ENCODE assay signal across 8 cellular contexts in genomic region chr5:107486489-107486888, GRCh38.
DNase-seq lines count a peak whose midpoint lies in the region; ATAC-seq and FAIRE-seq lines count a peak whose summit lies in the region.

No MANE protein-coding gene starts in this region.

- DNase-seq in SKM-1 treated with dmso at 0.1 percent for 144 hours (lab: John Stamatoyannopoulos, UW; ENCODE audit: unreplicated experiment) (peak; percentile 96), iris pigment epithelial cell (ENCODE audit: low read depth) (peak; percentile 92), NAMALWA (ENCODE audit: low spot score) (no peak), HTR-8/SVneo (ENCODE audit: insufficient read length, low spot score) (no peak), NCI-H510A treated with DMSO at 0.1 percent for 48 hours (lab: John Stamatoyannopoulos, UW) (no peak)

- FAIRE-seq in HTR-8/SVneo (lab: Jason Lieb, UNC), result no peak

- ATAC-seq in GM19025 (IDR thresholded peaks at IDR 0.05; ENCODE audit: low read depth, unreplicated experiment), result peak; percentile 55
- peak; percentile 80 for ATAC-seq in HG02973 (IDR thresholded peaks at IDR 0.05; ENCODE audit: unreplicated experiment)
- ATAC-seq in HG03135 (IDR thresholded peaks at IDR 0.05; ENCODE audit: unreplicated experiment), result no peak

Comparison
In these comparisons a context has a peak if more than half of its experiments do, and no peak if none do; other contexts are left out.
1. DNase-seq: peak in SKM-1 treated with dmso at 0.1 percent for 144 hours (single experiment) and iris pigment epithelial cell (single experiment); none in NAMALWA (single experiment), HTR-8/SVneo (single experiment) and NCI-H510A treated with DMSO at 0.1 percent for 48 hours (single experiment).